ENCODE assay signal across 11 cellular contexts in genomic region chr19:32421589-32422361, GRCh38. TPM values are rescaled to one million over a fixed set of nuclear protein-coding genes. Genes with fewer than 3 reads are reported as not detected.
DNase-seq lines count a peak whose midpoint lies in the region; ATAC-seq and TF ChIP-seq lines count a peak whose summit lies in the region.
"Had no signal": no experiment of that assay in that cellular context is flagged by ENCODE, and none has a peak within 500 bp of the region (broad histone marks: within the 10 kb centered on the region; RNA-seq: fewer than 3 reads in every experiment).

No MANE protein-coding gene starts in this region.

- POLR2A ChIA-PET in T-cell (lab: Charles Lee), result no interaction called here

- no peaks in the 10 kb centered on the region for H3K9me3 Mint-ChIP-seq in T-cell
- no peaks in the 10 kb centered on the region for H3K9me3 Mint-ChIP-seq in osteocyte (ENCODE audit: unreplicated experiment)

- H3K27ac Mint-ChIP-seq in T-cell, result peak overlapping the region; percentile 66 to 87
- H3K27ac Mint-ChIP-seq in osteocyte (ENCODE audit: unreplicated experiment), result no peak overlapping the region

- H3K9me3 ChIP-seq in cardiac muscle cell (ENCODE audit: low read depth), result no peaks in the 10 kb centered on the region
- H3K9me3 ChIP-seq in left ventricle myocardium inferior (replicated peaks), result no peaks in the 10 kb centered on the region
- H3K9me3 ChIP-seq in heart left ventricle, result peaks cover 0 to 5% (median 0%) of the 10 kb centered on the region in 12 donors
- H3K9me3 ChIP-seq in upper lobe of right lung, result no peaks in the 10 kb centered on the region
- H3K9me3 ChIP-seq in hepatocyte (ENCODE audit: low read depth), result no peaks in the 10 kb centered on the region

- H3K27me3 Mint-ChIP-seq in T-cell (no peaks in the 10 kb centered on the region), osteocyte (ENCODE audit: unreplicated experiment) (no peaks in the 10 kb centered on the region)

- ATAC-seq in T-cell (replicated peaks in 1 of 4), result peak in 2 of 4 experiments; percentile 45 to 58
- peak in 3 of 4 donors; percentile 39 to 65 (median 64) for ATAC-seq in heart left ventricle
- ATAC-seq in upper lobe of right lung, result peak; percentile 85

- H3K36me3 Mint-ChIP-seq in T-cell (peaks cover 17% of the 10 kb centered on the region), osteocyte (ENCODE audit: unreplicated experiment) (peaks cover 19% of the 10 kb centered on the region)

- no peak for TF ChIP-seq POLR2A in heart left ventricle (IDR thresholded peaks at IDR 0.05)

- H3K4me3 ChIP-seq in cardiac muscle cell (no peak overlapping the region), left ventricle myocardium inferior (no peak overlapping the region), heart left ventricle (no peak overlapping the region), upper lobe of right lung (no peak overlapping the region), hepatocyte (no peak overlapping the region)

- H3K4me1 Mint-ChIP-seq in T-cell (peaks cover 11 to 17% (median 12%) of the 10 kb centered on the region in 3 donors), osteocyte (ENCODE audit: unreplicated experiment) (no peaks in the 10 kb centered on the region)

- H3K36me3 ChIP-seq in cardiac muscle cell (no peaks in the 10 kb centered on the region), left ventricle myocardium inferior (peaks cover 9% of the 10 kb centered on the region), heart left ventricle (peaks cover 0 to 6% (median 3%) of the 10 kb centered on the region in 9 donors), upper lobe of right lung (no peaks in the 10 kb centered on the region), hepatocyte (replicated peaks; ENCODE audit: insufficient read depth, low read depth) (no peaks in the 10 kb centered on the region)

- no peaks in the 10 kb centered on the region for H3K9me2 ChIP-seq in hepatocyte (replicated peaks; ENCODE audit: insufficient read depth)

- H4K20me1 ChIP-seq in hepatocyte (ENCODE audit: insufficient read depth, poor library complexity, severe bottlenecking), result no peaks in the 10 kb centered on the region

- H3K79me2 ChIP-seq in hepatocyte, result no peaks in the 10 kb centered on the region

- intact Hi-C loops in left ventricle myocardium inferior (cut with micrococcal nuclease) (no loop called here), heart left ventricle (cut with DNase I) (no loop called here), upper lobe of right lung (cut with DNase I) (no loop called here)

- CTCF ChIA-PET in T-cell (lab: Charles Lee), result no interaction called here

- no peak overlapping the region for H2AFZ ChIP-seq in hepatocyte

- H3K27ac ChIP-seq in cardiac muscle cell (peak overlapping the region; percentile 49), left ventricle myocardium inferior (replicated peaks) (no peak overlapping the region), heart left ventricle (no peak overlapping the region), upper lobe of right lung (no peak overlapping the region), hepatocyte (no peak overlapping the region)

- H3K27me3 ChIP-seq in cardiac muscle cell, result no peaks in the 10 kb centered on the region
- H3K27me3 ChIP-seq in left ventricle myocardium inferior (ENCODE audit: low read depth), result no peaks in the 10 kb centered on the region
- no peaks in the 10 kb centered on the region for H3K27me3 ChIP-seq in heart left ventricle
- no peaks in the 10 kb centered on the region for H3K27me3 ChIP-seq in upper lobe of right lung
- H3K27me3 ChIP-seq in hepatocyte, result no peaks in the 10 kb centered on the region

- DNase-seq in cardiac muscle cell (ENCODE audit: low read depth in 1 of 2, low spot score in 1 of 2), result peak in 1 of 2 donors; percentile 65
- no peak for DNase-seq in left ventricle myocardium inferior
- peak in 2 of 34 experiments; percentile 5 to 17 for DNase-seq in T-cell
- no peak for DNase-seq in heart left ventricle
- DNase-seq in upper lobe of right lung, result no peak
- DNase-seq in hepatocyte (ENCODE audit: low spot score), result no peak
- no peak for DNase-seq in osteocyte (ENCODE audit: extremely low spot score, unreplicated experiment)
- DNase-seq in amniotic stem cell (lab: John Stamatoyannopoulos, UW), result no peak
- DNase-seq: central memory CD4-positive, alpha-beta T cell; NCI-H1694; stimulated activated CD4-positive, alpha-beta T cell treated with anti-CD3 and anti-CD28 coated beads, Interleukin-12 subunit alpha, Interleukin-12 subunit beta, amount 100 ng/mL, for 4 hours had no signal

- H3K4me2 ChIP-seq in hepatocyte, result no peak overlapping the region

- H3K4me1 ChIP-seq in cardiac muscle cell (ENCODE audit: low read depth), result peaks cover 6% of the 10 kb centered on the region
- no peaks in the 10 kb centered on the region for H3K4me1 ChIP-seq in left ventricle myocardium inferior
- H3K4me1 ChIP-seq in heart left ventricle, result peaks cover 0 to 17% (median 0%) of the 10 kb centered on the region in 12 donors
- peaks cover 6% of the 10 kb centered on the region for H3K4me1 ChIP-seq in upper lobe of right lung
- no peaks in the 10 kb centered on the region for H3K4me1 ChIP-seq in hepatocyte (ENCODE audit: insufficient read depth)

- H3K4me3 Mint-ChIP-seq in T-cell (peak overlapping the region in 1 of 3 donors; percentile 19), osteocyte (ENCODE audit: unreplicated experiment) (no peak overlapping the region)

- 64 to 68% (median 67%) methylated on average over 7 of the region's 7 CpGs for WGBS in heart left ventricle, 4 donors
- 85% methylated on average over 7 of the region's 7 CpGs for WGBS in hepatocyte (ENCODE audit: low lambda C conversion rate, missing lambda C conversion rate)

- TF ChIP-seq CTCF in cardiac muscle cell (IDR thresholded peaks at IDR 0.05; ENCODE audit: low read depth, low read length) (no peak), left ventricle myocardium inferior (IDR thresholded peaks at IDR 0.05; ENCODE audit: borderline replicate concordance) (no peak), heart left ventricle (IDR thresholded peaks at IDR 0.05) (no peak), upper lobe of right lung (IDR thresholded peaks at IDR 0.05) (no peak), hepatocyte (IDR thresholded peaks at IDR 0.05; ENCODE audit: poor library complexity) (no peak), osteocyte (IDR thresholded peaks at IDR 0.05) (no peak)

RNA-seq across cellular contexts. Expression of gene DPY19L3, which starts 16.2 kb away (rescaled TPM):
- 39.2 and 64.3 TPM in 2 replicates for total RNA-seq in cardiac muscle cell
- polyA plus RNA-seq in cardiac muscle cell, result 12.5 and 17.8 TPM in 2 replicates
- 5.2 TPM for total RNA-seq in left ventricle myocardium inferior
- total RNA-seq in T-cell, result 10 to 100 TPM; 11.1 to 17.4 (median 15.5) TPM
- 10 to 100 TPM in 4 of 9 donors, 1 to 10 TPM in 5; 3.6 to 15.2 (median 8.7) TPM for total RNA-seq in heart left ventricle
- polyA plus RNA-seq in heart left ventricle, result 1 to 10 TPM; 1.5 to 5.3 TPM
- 36.1 TPM for total RNA-seq in upper lobe of right lung
- 40.6 and 51.4 TPM in 2 replicates for total RNA-seq in hepatocyte
- 9.0 and 12.9 TPM in 2 replicates for polyA plus RNA-seq in hepatocyte
- total RNA-seq in osteocyte, result 75.4 and 77.9 TPM in 2 replicates
